In the genomic region with DNA sequence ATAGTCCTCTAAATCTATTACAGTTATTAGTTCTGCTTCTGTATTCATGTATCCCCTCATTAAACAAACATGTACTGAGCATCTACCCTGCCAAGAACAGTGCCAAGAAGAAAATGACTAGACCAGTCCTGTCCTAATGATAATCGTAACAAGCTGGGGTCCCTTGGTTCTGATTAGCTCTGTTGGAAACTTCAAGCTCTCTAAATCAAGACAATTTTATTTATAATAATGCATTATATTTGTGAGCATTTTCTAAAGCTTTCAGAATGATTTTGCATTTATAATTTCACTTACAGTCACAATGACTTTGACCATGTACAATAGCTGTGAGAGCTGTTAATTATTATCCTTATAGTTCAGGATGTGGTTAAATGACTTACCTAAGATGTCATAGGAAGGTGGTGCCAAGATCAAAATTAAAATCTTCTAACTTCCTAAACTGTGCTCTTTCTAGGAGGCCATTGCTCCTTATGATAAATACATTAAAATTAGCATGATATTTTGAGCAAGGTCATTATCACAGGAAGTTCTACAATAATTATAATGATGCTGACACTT, we compare ENCODE assay signal across 12 cellular contexts.
DNase-seq lines count a peak whose midpoint lies in the region; ATAC-seq and TF ChIP-seq lines count a peak whose summit lies in the region.
"Had no signal": no experiment of that assay in that cellular context is flagged by ENCODE, and none has a peak within 500 bp of the region (broad histone marks: within the 10 kb centered on the region; RNA-seq: fewer than 3 reads in every experiment).

No MANE protein-coding gene starts in this region.

- TF ChIP-seq POLR2A in body of pancreas (IDR thresholded peaks at IDR 0.05) = no peak
- TF ChIP-seq POLR2A in vagina (IDR thresholded peaks at IDR 0.05) = no peak

- H3K9me2 ChIP-seq in GM23248 (ENCODE audit: insufficient read depth) = no peaks in the 10 kb centered on the region

- peaks cover 6% of the 10 kb centered on the region for H3K4me1 Mint-ChIP-seq in activated T-cell treated with anti-CD3 and anti-CD28 coated beads, Interleukin-2, amount 50 U/mL, for 72 hours (ENCODE audit: low read depth)

- no peak overlapping the region for H3K27ac Mint-ChIP-seq in activated T-cell treated with anti-CD3 and anti-CD28 coated beads, Interleukin-2, amount 50 U/mL, for 72 hours

- H3K27ac ChIP-seq in GM23248 = peak overlapping the region; percentile 15; the same call in 1 of the 2 replicates
- no peak overlapping the region for H3K27ac ChIP-seq in WERI-Rb-1
- no peak overlapping the region for H3K27ac ChIP-seq in body of pancreas
- H3K27ac ChIP-seq in vagina = no peak overlapping the region

- intact Hi-C loops in body of pancreas (cut with DNase I) = no loop called here
- intact Hi-C loops in vagina (cut with DNase I) = no loop called here

- ATAC-seq in GM19025 (IDR thresholded peaks at IDR 0.05; ENCODE audit: low read depth, unreplicated experiment) (peak; percentile 75), HG03442 (IDR thresholded peaks at IDR 0.05; ENCODE audit: unreplicated experiment) (peak; percentile 70), body of pancreas (no peak)
- no peak for ATAC-seq in activated T-cell treated with anti-CD3 and anti-CD28 coated beads, Interleukin-2, amount 50 U/mL, for 72 hours (replicated peaks in 1 of 2)

- H3K4me3 Mint-ChIP-seq in activated T-cell treated with anti-CD3 and anti-CD28 coated beads, Interleukin-2, amount 50 U/mL, for 72 hours = no peak overlapping the region

- WGBS in GM23248 (ENCODE audit: low coverage in 1 of 2, low lambda C conversion rate in 2 of 2, missing lambda C conversion rate in 2 of 2), 2 experiments = 43 to 60% methylated on average over 1 of the region's 1 CpG
- 38 to 44% methylated on average over 1 of the region's 1 CpG for WGBS in body of pancreas, 2 donors

- peaks cover 16% of the 10 kb centered on the region; the same call in 1 of the 2 replicates for H3F3A ChIP-seq in GM23248 (ENCODE audit: insufficient read depth)

- in situ Hi-C loops in GM23248 (cut with MboI) = loop anchor here (25.0 kb wide), 1 partner anchor 342 kb away; the partner anchor contains the start of gene SLC39A10

- DNase-seq in GM23248 = peak; percentile 18
- peak; percentile 74 for DNase-seq in kidney glomerular epithelial cell (lab: John Stamatoyannopoulos, UW)
- no peak for DNase-seq in WERI-Rb-1
- DNase-seq in body of pancreas = no peak
- no peak for DNase-seq in activated T-cell treated with anti-CD3 and anti-CD28 coated beads, Interleukin-2, amount 50 U/mL, for 72 hours
- DNase-seq in vagina (ENCODE audit: extremely low spot score in 2 of 2) = no peak
- DNase-seq: activated effector memory CD4-positive, alpha-beta T cell treated with anti-CD3 and anti-CD28 coated beads, Interleukin-2, amount 50 U/mL, for 16 hours; cortex of kidney; NCI-H2081; stimulated activated CD4-positive, alpha-beta T cell treated with anti-CD3 and anti-CD28 coated beads, Interleukin-4, amount 100 ng/mL, for 1 hour had no signal

- H3K9me3 ChIP-seq in GM23248 (ENCODE audit: low read depth) (no peaks in the 10 kb centered on the region), WERI-Rb-1 (ENCODE audit: severe bottlenecking) (no peaks in the 10 kb centered on the region), body of pancreas (no peaks in the 10 kb centered on the region), vagina (no peaks in the 10 kb centered on the region)

- H3K27me3 ChIP-seq in GM23248 (replicated peaks; ENCODE audit: insufficient read depth) (no peaks in the 10 kb centered on the region), WERI-Rb-1 (ENCODE audit: insufficient read depth, low read depth, severe bottlenecking) (no peaks in the 10 kb centered on the region), body of pancreas (no peaks in the 10 kb centered on the region), vagina (no peaks in the 10 kb centered on the region)

- no peaks in the 10 kb centered on the region for H3K9me3 Mint-ChIP-seq in activated T-cell treated with anti-CD3 and anti-CD28 coated beads, Interleukin-2, amount 50 U/mL, for 72 hours

- no peaks in the 10 kb centered on the region for H3K79me2 ChIP-seq in GM23248 (ENCODE audit: insufficient read depth)

- no peaks in the 10 kb centered on the region for H3K36me3 Mint-ChIP-seq in activated T-cell treated with anti-CD3 and anti-CD28 coated beads, Interleukin-2, amount 50 U/mL, for 72 hours (ENCODE audit: insufficient read depth in 2 of 2)

- H3K4me3 ChIP-seq in GM23248 (no peak overlapping the region), WERI-Rb-1 (ENCODE audit: low read depth, low read length) (no peak overlapping the region), body of pancreas (no peak overlapping the region), vagina (no peak overlapping the region)

- no peak overlapping the region for H2AFZ ChIP-seq in GM23248

- no peak for TF ChIP-seq CTCF in WERI-Rb-1 (IDR thresholded peaks at IDR 0.05; ENCODE audit: low read depth, low read length)
- TF ChIP-seq CTCF in body of pancreas (IDR thresholded peaks at IDR 0.05) = no peak
- no peak for TF ChIP-seq CTCF in vagina (IDR thresholded peaks at IDR 0.05)

- no peaks in the 10 kb centered on the region for H3K27me3 Mint-ChIP-seq in activated T-cell treated with anti-CD3 and anti-CD28 coated beads, Interleukin-2, amount 50 U/mL, for 72 hours (ENCODE audit: low read depth)

- H3K4me1 ChIP-seq in GM23248 (ENCODE audit: insufficient read depth) (peaks cover 35% of the 10 kb centered on the region), body of pancreas (no peaks in the 10 kb centered on the region), vagina (no peaks in the 10 kb centered on the region)

- H3K36me3 ChIP-seq in GM23248 (ENCODE audit: low read depth) (no peaks in the 10 kb centered on the region), WERI-Rb-1 (no peaks in the 10 kb centered on the region), body of pancreas (replicated peaks in 1 of 2; ENCODE audit: insufficient read depth in 1 of 2, low read depth in 2 of 2) (no peaks in the 10 kb centered on the region), vagina (no peaks in the 10 kb centered on the region)

- H3K4me2 ChIP-seq in GM23248 (ENCODE audit: unreplicated experiment) = peak overlapping the region; percentile 68

- H4K20me1 ChIP-seq in GM23248 (ENCODE audit: insufficient read depth) = no peaks in the 10 kb centered on the region

- H3K9ac ChIP-seq in GM23248 = no peak overlapping the region

Comparison
In these comparisons a context has a peak if more than half of its experiments do, and no peak if none do; other contexts are left out.
1. ATAC-seq: peak in GM19025 (single experiment) and HG03442 (single experiment); none in body of pancreas (single experiment) and activated T-cell treated with anti-CD3 and anti-CD28 coated beads, Interleukin-2, amount 50 U/mL, for 72 hours (0 of 2).
2. DNase-seq: peak in GM23248 (single experiment) and kidney glomerular epithelial cell (single experiment); none in WERI-Rb-1 (single experiment), body of pancreas (0 of 4), activated T-cell treated with anti-CD3 and anti-CD28 coated beads, Interleukin-2, amount 50 U/mL, for 72 hours (0 of 2) and vagina (0 of 2).